23 cellular contexts compared by ENCODE assay signal in genomic region chr1:91826649-91827048, GRCh38. TPM values are rescaled to one million over a fixed set of nuclear protein-coding genes. Genes with fewer than 3 reads are reported as not detected.
A peak's percentile ranks its signal among the peaks of the same experiment; 100 is the strongest.
DNase-seq lines count a peak whose midpoint lies in the region; ATAC-seq, FAIRE-seq and TF ChIP-seq lines count a peak whose summit lies in the region.
"Had no signal": no experiment of that assay in that cellular context is flagged by ENCODE, and none has a peak within 500 bp of the region (broad histone marks: within the 10 kb centered on the region; RNA-seq: fewer than 3 reads in every experiment).

No MANE protein-coding gene starts in this region.

- no peak overlapping the region for H3K9ac ChIP-seq in stomach smooth muscle (ENCODE audit: low read length in 2 of 2)
- H3K9ac ChIP-seq: SK-N-SH had no signal

- no peak for ATAC-seq in left cardiac atrium
- ATAC-seq: activated CD8-positive, alpha-beta T cell treated with anti-CD3 and anti-CD28 coated beads for 36 hours; GM23338 had no signal

- H3K4me3 ChIP-seq in left ventricle myocardium inferior = peak overlapping the region; percentile 38
- no peak overlapping the region for H3K4me3 ChIP-seq in esophagus muscularis mucosa
- no peak overlapping the region for H3K4me3 ChIP-seq in muscle layer of duodenum (ENCODE audit: low read depth in 1 of 2, low read length in 2 of 2)
- no peak overlapping the region for H3K4me3 ChIP-seq in stomach smooth muscle (ENCODE audit: low read length in 2 of 2)
- H3K4me3 ChIP-seq: GM23338, spleen had no signal

- TF ChIP-seq CTCF in left ventricle myocardium inferior (IDR thresholded peaks at IDR 0.05; ENCODE audit: borderline replicate concordance) (no peak), esophagus muscularis mucosa (IDR thresholded peaks at IDR 0.05) (no peak)

- no peak for DNase-seq in left ventricle myocardium inferior
- no peak for DNase-seq in left cardiac atrium
- DNase-seq in esophagus muscularis mucosa (ENCODE audit: extremely low spot score) = no peak
- no peak for DNase-seq in C1 segment of cervical spinal cord (lab: John Stamatoyannopoulos, UW)
- DNase-seq in frontal cortex (ENCODE audit: low spot score in 2 of 2) = no peak
- no peak for DNase-seq in 8988T
- DNase-seq: activated CD4-positive, alpha-beta T cell treated with anti-CD3 and anti-CD28 coated beads for 1 hour; activated CD8-positive, alpha-beta T cell treated with anti-CD3 and anti-CD28 coated beads for 36 hours; GF-D8; glutamatergic neuron; MV-4-11; NCI-H1436 treated with DMSO at 0.1 percent for 48 hours; NCI-H2107; NCI-H446; NCI-H774; nucleus accumbens; RPMI8226; SK-N-SH; spleen had no signal

- H3K27me3 ChIP-seq in left ventricle myocardium inferior (ENCODE audit: low read depth) (no peaks in the 10 kb centered on the region), esophagus muscularis mucosa (no peaks in the 10 kb centered on the region), muscle layer of duodenum (ENCODE audit: low read depth, low read length) (no peaks in the 10 kb centered on the region), stomach smooth muscle (ENCODE audit: control insufficient read depth in 1 of 2, insufficient read depth in 2 of 2, low read length in 2 of 2) (no peaks in the 10 kb centered on the region)
- H3K27me3 ChIP-seq: spleen had no signal

- no peak for TF ChIP-seq POLR2A in esophagus muscularis mucosa (IDR thresholded peaks at IDR 0.05; ENCODE audit: low read depth)

- intact Hi-C loops in left ventricle myocardium inferior (cut with micrococcal nuclease) = no loop called here
- intact Hi-C loops in left cardiac atrium (cut with DNase I) = no loop called here
- intact Hi-C loops in esophagus muscularis mucosa (cut with DNase I) = loop anchor here (5.0 kb wide), 1 partner anchor 89 kb away; no protein-coding TSS in a partner anchor

- H3K36me3 ChIP-seq in left ventricle myocardium inferior = no peaks in the 10 kb centered on the region
- H3K36me3 ChIP-seq in esophagus muscularis mucosa = no peaks in the 10 kb centered on the region
- no peaks in the 10 kb centered on the region for H3K36me3 ChIP-seq in muscle layer of duodenum (ENCODE audit: control insufficient read depth in 1 of 2, insufficient read depth in 2 of 2, low read length in 2 of 2)
- no peaks in the 10 kb centered on the region for H3K36me3 ChIP-seq in stomach smooth muscle (ENCODE audit: control insufficient read depth in 2 of 2, insufficient read depth in 2 of 2, low read length in 2 of 2)
- H3K36me3 ChIP-seq: spleen had no signal

- 72% methylated on average over 5 of the region's 5 CpGs for WGBS in esophagus muscularis mucosa

- H3K27ac ChIP-seq in left ventricle myocardium inferior (replicated peaks) (peak overlapping the region; percentile 89), esophagus muscularis mucosa (replicated peaks in 1 of 4) (peak overlapping the region; percentile 80 to 83 (median 82)), muscle layer of duodenum (ENCODE audit: low read length) (peak overlapping the region; percentile 77), stomach smooth muscle (ENCODE audit: low read length) (peak overlapping the region; percentile 90)

- H3K9me3 ChIP-seq in left ventricle myocardium inferior (replicated peaks) = no peaks in the 10 kb centered on the region
- no peaks in the 10 kb centered on the region for H3K9me3 ChIP-seq in esophagus muscularis mucosa
- H3K9me3 ChIP-seq in muscle layer of duodenum (ENCODE audit: control insufficient read depth in 1 of 2, low read length in 2 of 2) = no peaks in the 10 kb centered on the region
- H3K9me3 ChIP-seq in stomach smooth muscle (ENCODE audit: control insufficient read depth in 2 of 2, low read length in 2 of 2) = no peaks in the 10 kb centered on the region
- H3K9me3 ChIP-seq: SK-N-SH, spleen had no signal

- peaks cover 62% of the 10 kb centered on the region for H3K4me1 ChIP-seq in left ventricle myocardium inferior
- H3K4me1 ChIP-seq in esophagus muscularis mucosa = peaks cover 49 to 84% (median 72%) of the 10 kb centered on the region in 4 donors
- H3K4me1 ChIP-seq in muscle layer of duodenum (ENCODE audit: control insufficient read depth in 1 of 2, insufficient read depth in 2 of 2, low read length in 2 of 2) = peaks cover 19 to 38% of the 10 kb centered on the region in 2 donors
- H3K4me1 ChIP-seq in stomach smooth muscle (ENCODE audit: control insufficient read depth, insufficient read depth, low read length) = peaks cover 52% of the 10 kb centered on the region

- no peak for FAIRE-seq in frontal cortex (lab: Jason Lieb, UNC)
- FAIRE-seq: HTR-8/SVneo had no signal

- TF ChIP-seq EP300 in esophagus muscularis mucosa (IDR thresholded peaks at IDR 0.05) = no peak

RNA-seq across cellular contexts. Expression of gene TGFBR3, which starts 59.3 kb away (rescaled TPM):
- 24.6 TPM for total RNA-seq in left ventricle myocardium inferior
- total RNA-seq in left cardiac atrium = 10 to 100 TPM; 43.8 to 56.2 TPM
- 100 to 1,000 TPM; 176 to 262 (median 188) TPM for total RNA-seq in esophagus muscularis mucosa
- total RNA-seq in frontal cortex = 4.9 TPM
